Comparison of ENCODE assay signal across 15 cellular contexts in genomic region chr6:49454787-49455709, GRCh38. TPM values are rescaled to one million over a fixed set of nuclear protein-coding genes. Genes with fewer than 3 reads are reported as not detected.
A peak's percentile ranks its signal among the peaks of the same experiment; 100 is the strongest.
DNase-seq lines count a peak whose midpoint lies in the region; ATAC-seq and TF ChIP-seq lines count a peak whose summit lies in the region.
"Had no signal": no experiment of that assay in that cellular context is flagged by ENCODE, and none has a peak within 500 bp of the region (broad histone marks: within the 10 kb centered on the region; RNA-seq: fewer than 3 reads in every experiment).

No MANE protein-coding gene starts in this region.

- no peak overlapping the region for H3K4me3 ChIP-seq in hepatocyte
- H3K4me3 ChIP-seq in Karpas-422 (ENCODE audit: low read length), result no peak overlapping the region
- H3K4me3 ChIP-seq: pancreas had no signal

- no peaks in the 10 kb centered on the region for H3K9me2 ChIP-seq in hepatocyte (replicated peaks; ENCODE audit: insufficient read depth)
- H3K9me2 ChIP-seq in Karpas-422 (replicated peaks; ENCODE audit: insufficient read depth, low read length), result no peaks in the 10 kb centered on the region

- H3K4me1 ChIP-seq in hepatocyte (ENCODE audit: insufficient read depth) (no peaks in the 10 kb centered on the region), Karpas-422 (ENCODE audit: low read length) (peaks cover 6% of the 10 kb centered on the region)

- TF ChIP-seq CTCF in hepatocyte (IDR thresholded peaks at IDR 0.05; ENCODE audit: poor library complexity), result no peak

- peaks cover 6% of the 10 kb centered on the region for H4K20me1 ChIP-seq in hepatocyte (ENCODE audit: insufficient read depth, poor library complexity, severe bottlenecking)
- H4K20me1 ChIP-seq in Karpas-422 (ENCODE audit: insufficient read depth, low read depth, low read length), result no peaks in the 10 kb centered on the region

- DNase-seq in hepatocyte (ENCODE audit: low spot score), result no peak
- DNase-seq in COLO668 (lab: John Stamatoyannopoulos, UW; ENCODE audit: unreplicated experiment), result no peak
- no peak for DNase-seq in NK-92 (lab: John Stamatoyannopoulos, UW; ENCODE audit: unreplicated experiment)
- no peak for DNase-seq in Karpas-422
- DNase-seq: anterior cingulate cortex; immature natural killer cell; NCI-H774; pancreas; stimulated activated CD4-positive, alpha-beta T cell treated with anti-CD3 and anti-CD28 coated beads, Interleukin-12 subunit alpha, Interleukin-12 subunit beta, amount 100 ng/mL, for 4 hours had no signal

- no peak overlapping the region for H3K9ac ChIP-seq in Karpas-422 (ENCODE audit: low read length)

- H3K36me3 ChIP-seq in hepatocyte (replicated peaks; ENCODE audit: insufficient read depth, low read depth), result no peaks in the 10 kb centered on the region
- peaks cover 14% of the 10 kb centered on the region; the same call in 1 of the 2 replicates for H3K36me3 ChIP-seq in Karpas-422 (ENCODE audit: insufficient read depth, low read length)

- H3K27ac ChIP-seq in hepatocyte (no peak overlapping the region), Karpas-422 (ENCODE audit: low read length) (no peak overlapping the region)
- H3K27ac ChIP-seq: pancreas had no signal

- WGBS in hepatocyte (ENCODE audit: low lambda C conversion rate, missing lambda C conversion rate), result 97% methylated on average over 3 of the region's 3 CpGs

- H3K4me2 ChIP-seq in hepatocyte (no peak overlapping the region), Karpas-422 (ENCODE audit: low read depth, low read length, poor library complexity, severe bottlenecking) (no peak overlapping the region)

- H3K79me2 ChIP-seq in hepatocyte (peaks cover 15% of the 10 kb centered on the region), Karpas-422 (ENCODE audit: low read length) (peaks cover 23% of the 10 kb centered on the region)

- peak; percentile 68 for ATAC-seq in GM18858 (IDR thresholded peaks at IDR 0.05; ENCODE audit: unreplicated experiment)
- ATAC-seq in GM19467 (IDR thresholded peaks at IDR 0.05; ENCODE audit: unreplicated experiment), result peak; percentile 63
- ATAC-seq in HG02884 (IDR thresholded peaks at IDR 0.05; ENCODE audit: unreplicated experiment), result peak; percentile 71
- peak; percentile 69 for ATAC-seq in HG03558 (IDR thresholded peaks at IDR 0.05; ENCODE audit: extremely low read depth, unreplicated experiment)
- ATAC-seq: pancreas had no signal

- no peaks in the 10 kb centered on the region for H3K9me3 ChIP-seq in hepatocyte (ENCODE audit: low read depth)
- H3K9me3 ChIP-seq in Karpas-422 (ENCODE audit: low read length), result no peaks in the 10 kb centered on the region
- H3K9me3 ChIP-seq: pancreas had no signal

- H3K27me3 ChIP-seq in hepatocyte (no peaks in the 10 kb centered on the region), Karpas-422 (ENCODE audit: low read length) (no peaks in the 10 kb centered on the region)
- H3K27me3 ChIP-seq: pancreas had no signal

- H2AFZ ChIP-seq in hepatocyte (no peak overlapping the region), Karpas-422 (ENCODE audit: low read length) (no peak overlapping the region)

RNA-seq across cellular contexts. Expression of gene MMUT, which starts 8.0 kb away (rescaled TPM):
- total RNA-seq in hepatocyte, result 33.0 and 35.3 TPM in 2 replicates
- 21.0 and 27.9 TPM in 2 replicates for polyA plus RNA-seq in hepatocyte
- 10.6 and 14.8 TPM in 2 replicates for total RNA-seq in Karpas-422 (2014; rRNA removed; shearing (Covaris generic); ENCODE audit: low replicate concordance)

RNA-seq across cellular contexts. Expression of gene CENPQ, which starts 8.1 kb away (rescaled TPM):
- total RNA-seq in hepatocyte, result 4.1 and 5.0 TPM in 2 replicates
- 4.4 and 4.5 TPM in 2 replicates for polyA plus RNA-seq in hepatocyte
- total RNA-seq in Karpas-422 (2014; rRNA removed; shearing (Covaris generic); ENCODE audit: low replicate concordance), result 9.3 and 21.6 TPM in 2 replicates

RNA-seq across cellular contexts. Expression of gene GLYATL3, which starts 44.7 kb away (rescaled TPM):
- 0.64 TPM in 1 of 2 replicates, not detected in the other for total RNA-seq in hepatocyte
- polyA plus RNA-seq in hepatocyte, result not detected in 2 replicates
- total RNA-seq in Karpas-422 (2014; rRNA removed; shearing (Covaris generic); ENCODE audit: low replicate concordance), result not detected in 2 replicates
- total RNA-seq: dermis microvascular lymphatic vessel endothelial cell, mesothelial cell of epicardium, pancreas had no signal
- polyA plus RNA-seq: immature natural killer cell had no signal
